8 cellular contexts compared by ENCODE assay signal in genomic region chr3:43995078-43995928, GRCh38.
DNase-seq lines count a peak whose midpoint lies in the region; ATAC-seq and TF ChIP-seq lines count a peak whose summit lies in the region.

No MANE protein-coding gene starts in this region.

- H3K4me2 ChIP-seq in H9 (ENCODE audit: insufficient read depth, insufficient read length, low read length) (peak overlapping the region; percentile 73), parathyroid adenoma (ENCODE audit: low read length) (peak overlapping the region; percentile 57)

- H4K20me1 ChIP-seq in H9 (ENCODE audit: control insufficient read depth, insufficient read depth, insufficient read length) = no peaks in the 10 kb centered on the region

- H2BK120ac ChIP-seq in H9 (ENCODE audit: low read depth, low read length, poor library complexity, severe bottlenecking) = no peak overlapping the region

- H3K18ac ChIP-seq in H9 (ENCODE audit: insufficient read length, low read depth, low read length) = no peak overlapping the region

- H3T11ph ChIP-seq in H9 (ENCODE audit: low read length) = no peak overlapping the region

- no peak overlapping the region for H4K91ac ChIP-seq in H9 (ENCODE audit: insufficient read length, low read depth, low read length)

- peaks cover 36% of the 10 kb centered on the region for H3K4me1 ChIP-seq in CD8-positive, alpha-beta memory T cell (ENCODE audit: insufficient read depth, low read length)
- no peaks in the 10 kb centered on the region for H3K4me1 ChIP-seq in H9 (ENCODE audit: insufficient read depth, low read length)
- no peaks in the 10 kb centered on the region for H3K4me1 ChIP-seq in endodermal cell (ENCODE audit: control insufficient read depth, insufficient read depth, low read length)
- peaks cover 19% of the 10 kb centered on the region for H3K4me1 ChIP-seq in parathyroid adenoma

- no peak overlapping the region for H2AFZ ChIP-seq in H9 (ENCODE audit: low read length)
- peak overlapping the region; percentile 51 for H2AFZ ChIP-seq in parathyroid adenoma

- H3K27me3 Mint-ChIP-seq in CD8-positive, alpha-beta memory T cell = peaks cover 65 to 85% of the 10 kb centered on the region in 2 donors
- H3K27me3 Mint-ChIP-seq in H9 (ENCODE audit: low read depth) (peaks cover 93% of the 10 kb centered on the region), endodermal cell (ENCODE audit: insufficient read depth) (peaks cover 94% of the 10 kb centered on the region)

- peak overlapping the region; percentile 64 to 89 (median 79) for H3K4me3 Mint-ChIP-seq in CD8-positive, alpha-beta memory T cell
- H3K4me3 Mint-ChIP-seq in H9 = peak overlapping the region; percentile 66 to 95
- peak overlapping the region; percentile 59 for H3K4me3 Mint-ChIP-seq in endodermal cell

- peaks cover 40 to 48% (median 48%) of the 10 kb centered on the region in 3 donors for H3K4me1 Mint-ChIP-seq in CD8-positive, alpha-beta memory T cell
- peaks cover 36 to 39% of the 10 kb centered on the region in 2 experiments for H3K4me1 Mint-ChIP-seq in H9
- H3K4me1 Mint-ChIP-seq in endodermal cell = peaks cover 33% of the 10 kb centered on the region

- peaks cover 66% of the 10 kb centered on the region for H3K27me3 ChIP-seq in CD8-positive, alpha-beta memory T cell (ENCODE audit: insufficient read depth, low read length, poor library complexity, severe bottlenecking)
- H3K27me3 ChIP-seq in H9 (ENCODE audit: insufficient read depth, low read length) = peaks cover 44% of the 10 kb centered on the region; the same call in 1 of the 2 replicates
- H3K27me3 ChIP-seq in endodermal cell (ENCODE audit: control insufficient read depth, insufficient read depth, low read length, poor library complexity, severe bottlenecking) = peaks cover 85% of the 10 kb centered on the region
- H3K27me3 ChIP-seq in parathyroid adenoma (ENCODE audit: control insufficient read depth, insufficient read depth, low read length) = peaks cover 8% of the 10 kb centered on the region

- no peaks in the 10 kb centered on the region for H3K36me3 ChIP-seq in CD8-positive, alpha-beta memory T cell (ENCODE audit: insufficient read depth, low read length)
- H3K36me3 ChIP-seq in endodermal cell (ENCODE audit: control insufficient read depth, insufficient read depth, low read length) (no peaks in the 10 kb centered on the region), parathyroid adenoma (ENCODE audit: control insufficient read depth, insufficient read depth, low read length) (no peaks in the 10 kb centered on the region)

- H3K56ac ChIP-seq in H9 (ENCODE audit: insufficient read length, low read depth, low read length) = no peak overlapping the region

- no peak overlapping the region for H3K4me3 ChIP-seq in CD8-positive, alpha-beta memory T cell (ENCODE audit: low read length)
- H3K4me3 ChIP-seq in endodermal cell (ENCODE audit: low read length) = peak overlapping the region; percentile 75
- no peak overlapping the region for H3K4me3 ChIP-seq in parathyroid adenoma (ENCODE audit: low read depth, low read length)

- H3K9me3 Mint-ChIP-seq in CD8-positive, alpha-beta memory T cell = peaks cover 8 to 21% (median 16%) of the 10 kb centered on the region in 5 donors
- H3K9me3 Mint-ChIP-seq in H9 (peaks cover 27 to 29% of the 10 kb centered on the region in 2 experiments), endodermal cell (peaks cover 13% of the 10 kb centered on the region)

- no peak overlapping the region for H2BK12ac ChIP-seq in H9 (ENCODE audit: insufficient read length, low read depth, low read length)

- no peaks in the 10 kb centered on the region for H3K79me1 ChIP-seq in H9 (ENCODE audit: insufficient read depth, low read depth, low read length, poor library complexity, severe bottlenecking)

- no peak overlapping the region for H3K27ac ChIP-seq in CD8-positive, alpha-beta memory T cell (ENCODE audit: low read depth, low read length)
- no peak overlapping the region for H3K27ac ChIP-seq in H9 (ENCODE audit: insufficient read length, low read depth, low read length)
- no peak overlapping the region for H3K27ac ChIP-seq in endodermal cell (ENCODE audit: low read depth, low read length)
- H3K27ac ChIP-seq in parathyroid adenoma = no peak overlapping the region

- H4K5ac ChIP-seq in H9 (ENCODE audit: insufficient read length, low read depth, low read length) = no peak overlapping the region

- no peak overlapping the region for H3K4ac ChIP-seq in H9 (ENCODE audit: low read depth, low read length)

- no peak overlapping the region for H2BK5ac ChIP-seq in H9 (ENCODE audit: insufficient read length, low read length)

- POLR2A ChIA-PET in CD8-positive, alpha-beta memory T cell (lab: Charles Lee) = no interaction called here

- H2BK20ac ChIP-seq in H9 (ENCODE audit: low read depth, low read length, poor library complexity, severe bottlenecking) = no peak overlapping the region

- H3K23me2 ChIP-seq in H9 (ENCODE audit: insufficient read length, low read depth, low read length, poor library complexity, severe bottlenecking) = peaks cover 51% of the 10 kb centered on the region

- DNase-seq in CD8-positive, alpha-beta memory T cell = peak in 1 of 5 donors; percentile 14
- DNase-seq in H9 (peak; percentile 61), SW480 (ENCODE audit: low spot score) (peak; percentile 38), endodermal cell (peak; percentile 76)

- no peaks in the 10 kb centered on the region for H3K9me3 ChIP-seq in CD8-positive, alpha-beta memory T cell (ENCODE audit: low read length)
- H3K9me3 ChIP-seq in H9 (ENCODE audit: control insufficient read depth, low read depth, low read length) (no peaks in the 10 kb centered on the region), endodermal cell (ENCODE audit: control insufficient read depth, low read length) (no peaks in the 10 kb centered on the region), parathyroid adenoma (ENCODE audit: control insufficient read depth, low read length) (peaks cover 5% of the 10 kb centered on the region)

- no peak overlapping the region for H2BK15ac ChIP-seq in H9 (ENCODE audit: low read depth, low read length)

- H3K79me2 ChIP-seq in H9 (ENCODE audit: insufficient read depth, low read length) = no peaks in the 10 kb centered on the region
- H3K79me2 ChIP-seq in parathyroid adenoma = no peaks in the 10 kb centered on the region

- no peak for ATAC-seq in GM18870 (IDR thresholded peaks at IDR 0.05; ENCODE audit: unreplicated experiment)
- ATAC-seq in HG03342 (IDR thresholded peaks at IDR 0.05; ENCODE audit: unreplicated experiment) = no peak
- ATAC-seq in HG03280 (IDR thresholded peaks at IDR 0.05; ENCODE audit: unreplicated experiment) = no peak

- no peak overlapping the region for H3K27ac Mint-ChIP-seq in CD8-positive, alpha-beta memory T cell
- H3K27ac Mint-ChIP-seq in H9 (no peak overlapping the region), endodermal cell (no peak overlapping the region)

- H3K36me3 Mint-ChIP-seq in CD8-positive, alpha-beta memory T cell = peaks cover 0 to 7% (median 0%) of the 10 kb centered on the region in 3 donors
- H3K36me3 Mint-ChIP-seq in H9 (ENCODE audit: insufficient read depth in 1 of 3, low read depth in 3 of 3) (peaks cover 0 to 26% (median 11%) of the 10 kb centered on the region in 3 experiments; a peak in 5 of 7 replicates), endodermal cell (ENCODE audit: low read depth) (no peaks in the 10 kb centered on the region)

- TF ChIP-seq CTCF in H9 (conservative IDR thresholded peaks at IDR 0.05) (no peak), endodermal cell (conservative IDR thresholded peaks at IDR 0.05) (no peak), parathyroid adenoma (IDR thresholded peaks at IDR 0.05) (no peak)

- no peak overlapping the region for H3K9ac ChIP-seq in H9 (ENCODE audit: extremely low read depth, insufficient read length, low read length)
- no peak overlapping the region for H3K9ac ChIP-seq in endodermal cell (ENCODE audit: extremely low read depth, low read length, poor library complexity, severe bottlenecking)
- no peak overlapping the region for H3K9ac ChIP-seq in parathyroid adenoma

- H2AK5ac ChIP-seq in H9 (ENCODE audit: insufficient read length, low read length) = no peak overlapping the region

- no CpG with 5 or more reads among the region's 90 CpGs for WGBS in H9 (ENCODE audit: extremely low coverage, insufficient read length, low lambda C conversion rate)
- WGBS in endodermal cell (ENCODE audit: insufficient coverage in 1 of 2, insufficient read length in 1 of 2), 2 experiments = 1% methylated on average over 29 to 90 of the region's 90 CpGs

- no peak overlapping the region for H3K14ac ChIP-seq in H9 (ENCODE audit: insufficient read depth, low read length)

- CTCF ChIA-PET in CD8-positive, alpha-beta memory T cell (lab: Charles Lee) = interaction anchor here (1.2 kb wide), 1 partner anchor 13 kb away, joined by 3 read pairs; no protein-coding TSS in a partner anchor

- H4K8ac ChIP-seq in H9 (replicated peaks; ENCODE audit: insufficient read length, low read depth, low read length) = no peak overlapping the region

- H3K23ac ChIP-seq in H9 (ENCODE audit: insufficient read length, low read depth, low read length) = no peak overlapping the region
